ENCODE assay signal across 22 cellular contexts in genomic region chr4:75985116-75985515, GRCh38. TPM values are rescaled to one million over a fixed set of nuclear protein-coding genes. Genes with fewer than 3 reads are reported as not detected.
A peak's percentile ranks its signal among the peaks of the same experiment; 100 is the strongest.
DNase-seq lines count a peak whose midpoint lies in the region; FAIRE-seq and TF ChIP-seq lines count a peak whose summit lies in the region.
"Had no signal": no experiment of that assay in that cellular context is flagged by ENCODE, and none has a peak within 500 bp of the region (broad histone marks: within the 10 kb centered on the region; RNA-seq: fewer than 3 reads in every experiment).

No MANE protein-coding gene starts in this region.

- no peaks in the 10 kb centered on the region for H3K27me3 ChIP-seq in BJ (ENCODE audit: control insufficient read depth, insufficient read depth, low read length)
- H3K27me3 ChIP-seq in bronchial epithelial cell (ENCODE audit: control insufficient read depth, insufficient read depth, low read length): no peaks in the 10 kb centered on the region
- no peaks in the 10 kb centered on the region for H3K27me3 ChIP-seq in vagina
- H3K27me3 ChIP-seq: esophagus squamous epithelium, right atrium auricular region, uterus had no signal

- CTCF ChIA-PET in BJ (lab: Yijun Ruan, JAX): interaction anchor here (1.1 kb wide), 1 partner anchor 11 kb away, joined by 4 read pairs; no protein-coding TSS in a partner anchor

- TF ChIP-seq CTCF in BJ (IDR thresholded peaks at IDR 0.05; ENCODE audit: insufficient read depth, low read depth, low read length): no peak
- no peak for TF ChIP-seq CTCF in bronchial epithelial cell (IDR thresholded peaks at IDR 0.05; ENCODE audit: insufficient read depth, low read length, severe bottlenecking)
- no peak for TF ChIP-seq CTCF in vagina (IDR thresholded peaks at IDR 0.05)

- H3K27ac ChIP-seq in vagina (no peak overlapping the region), substantia nigra (ENCODE audit: low read depth, low read length, poor library complexity, severe bottlenecking) (no peak overlapping the region)
- H3K27ac ChIP-seq: esophagus squamous epithelium, right atrium auricular region, uterus had no signal

- intact Hi-C loops in vagina (cut with DNase I): no loop called here
- intact Hi-C loops in cardiac septum (cut with DNase I): no loop called here

- POLR2A ChIA-PET in BJ (lab: Charles Lee): interaction anchor here (0.6 kb wide), 1 partner anchor 261 kb away, joined by 3 read pairs; the partner anchor contains the start of gene USO1

- TF ChIP-seq POLR2A in vagina (IDR thresholded peaks at IDR 0.05): no peak

- peaks cover 2% of the 10 kb centered on the region; the same call in 1 of the 2 replicates for H3K36me3 ChIP-seq in BJ (ENCODE audit: control insufficient read depth, insufficient read depth, low read length)
- H3K36me3 ChIP-seq in bronchial epithelial cell (ENCODE audit: control insufficient read depth, insufficient read depth, low read length): peaks cover 5% of the 10 kb centered on the region
- peaks cover 0 to 13% of the 10 kb centered on the region in 2 donors for H3K36me3 ChIP-seq in vagina
- H3K36me3 ChIP-seq: uterus had no signal

- peak; percentile 39 for DNase-seq in BJ (ENCODE audit: low read depth)
- DNase-seq in M059J (ENCODE audit: low read depth): peak; percentile 77
- DNase-seq in bronchial epithelial cell (ENCODE audit: low read depth): peak; percentile 80
- peak; percentile 54 for DNase-seq in kidney tubule cell (ENCODE audit: low spot score)
- DNase-seq in vagina (ENCODE audit: extremely low spot score in 2 of 2): no peak
- DNase-seq in substantia nigra (lab: John Stamatoyannopoulos, UW): no peak
- DNase-seq in cardiac septum (ENCODE audit: low spot score): no peak
- DNase-seq in KG1 (lab: John Stamatoyannopoulos, UW): no peak
- DNase-seq: activated CD8-positive, alpha-beta memory T cell treated with anti-CD3 and anti-CD28 coated beads for 24 hours; activated naive CD4-positive, alpha-beta T cell; esophagus squamous epithelium; left cardiac atrium; naive thymus-derived CD8-positive, alpha-beta T cell; NCI-H1092 treated with DMSO at 0.1 percent for 48 hours; NCI-H524 treated with DMSO at 0.1 percent for 48 hours; stimulated activated CD4-positive, alpha-beta T cell treated with anti-CD3 and anti-CD28 coated beads, Interleukin-4, amount 100 ng/mL, for 24 hours; uterus had no signal

- H3K4me1 ChIP-seq in vagina: peaks cover 26% of the 10 kb centered on the region

- H3K4me3 ChIP-seq in BJ (ENCODE audit: low read depth, low read length) (no peak overlapping the region), bronchial epithelial cell (ENCODE audit: low read depth, low read length) (no peak overlapping the region), vagina (no peak overlapping the region)
- H3K4me3 ChIP-seq: esophagus squamous epithelium, right atrium auricular region, uterus had no signal

- H3K9me3 ChIP-seq in vagina: no peaks in the 10 kb centered on the region
- H3K9me3 ChIP-seq: esophagus squamous epithelium, right atrium auricular region, uterus had no signal

- FAIRE-seq in bronchial epithelial cell (lab: Jason Lieb, UNC): no peak
- FAIRE-seq: TTC549 had no signal

RNA-seq across cellular contexts. Expression of gene SDAD1, which starts 5.6 kb away (rescaled TPM):
- polyA plus RNA-seq in BJ (2011; rRNA removed): 14.1 and 23.7 TPM in 2 replicates
- 10.8 and 11.3 TPM in 2 replicates for polyA minus RNA-seq in BJ (2011; rRNA and poly(A)+ RNA removed)
- 15.6 and 20.2 TPM in 2 replicates for total RNA-seq in M059J (2014; rRNA removed; shearing (Covaris generic))
- total RNA-seq in bronchial epithelial cell (21.8 and 30.3 TPM in 2 replicates), vagina (27.5 TPM), cardiac septum (24.1 TPM)

RNA-seq across cellular contexts. Expression of gene CXCL9, which starts 22.2 kb away (rescaled TPM):
- not detected in 2 replicates for polyA plus RNA-seq in BJ (2011; rRNA removed)
- polyA minus RNA-seq in BJ (2011; rRNA and poly(A)+ RNA removed): not detected in 2 replicates
- total RNA-seq in M059J (2014; rRNA removed; shearing (Covaris generic)): not detected in 2 replicates
- total RNA-seq in bronchial epithelial cell: not detected in 2 replicates
- 0.74 TPM for total RNA-seq in vagina
- total RNA-seq in cardiac septum: 0.70 TPM
- total RNA-seq: chondrocyte; G401; HT-29; naive thymus-derived CD8-positive, alpha-beta T cell had no signal
- polyA plus RNA-seq: naive thymus-derived CD8-positive, alpha-beta T cell had no signal

RNA-seq across cellular contexts. Expression of gene CXCL10, which starts 38.2 kb away (rescaled TPM):
- not detected in 2 replicates for polyA plus RNA-seq in BJ (2011; rRNA removed)
- polyA minus RNA-seq in BJ (2011; rRNA and poly(A)+ RNA removed): not detected in 2 replicates
- total RNA-seq in M059J (2014; rRNA removed; shearing (Covaris generic)): 1.1 and 5.4 TPM in 2 replicates
- 0.13 TPM in 1 of 2 replicates, not detected in the other for total RNA-seq in bronchial epithelial cell
- total RNA-seq in vagina: 1.7 TPM
- 2.3 TPM for total RNA-seq in cardiac septum
- total RNA-seq: chondrocyte; G401; naive thymus-derived CD8-positive, alpha-beta T cell had no signal
- polyA plus RNA-seq: naive thymus-derived CD8-positive, alpha-beta T cell had no signal

RNA-seq across cellular contexts. Expression of gene NAAA, which starts 44.3 kb away (rescaled TPM):
- polyA plus RNA-seq in BJ (2011; rRNA removed): 24.3 and 26.0 TPM in 2 replicates
- 8.3 and 13.1 TPM in 2 replicates for polyA minus RNA-seq in BJ (2011; rRNA and poly(A)+ RNA removed)
- total RNA-seq in M059J (2014; rRNA removed; shearing (Covaris generic)): 0.25 and 15.2 TPM in 2 replicates
- total RNA-seq in bronchial epithelial cell (13.4 and 26.9 TPM in 2 replicates), vagina (110 TPM), cardiac septum (15.2 TPM)

RNA-seq across cellular contexts. Expression of gene CXCL11, which starts 50.8 kb away (rescaled TPM):
- not detected in 2 replicates for polyA plus RNA-seq in BJ (2011; rRNA removed)
- not detected in 2 replicates for polyA minus RNA-seq in BJ (2011; rRNA and poly(A)+ RNA removed)
- 0.37 and 0.74 TPM in 2 replicates for total RNA-seq in M059J (2014; rRNA removed; shearing (Covaris generic))
- not detected in 2 replicates for total RNA-seq in bronchial epithelial cell
- total RNA-seq in vagina: not detected
- total RNA-seq in cardiac septum: 0.32 TPM
- total RNA-seq: chondrocyte; G401; naive thymus-derived CD8-positive, alpha-beta T cell; right atrium auricular region had no signal
- polyA plus RNA-seq: naive thymus-derived CD8-positive, alpha-beta T cell had no signal

Comparison
In these comparisons a context has a peak if more than half of its experiments do, and no peak if none do; other contexts are left out.
1. DNase-seq: peak in BJ (single experiment), M059J (single experiment), bronchial epithelial cell (single experiment) and kidney tubule cell (single experiment); none in vagina (0 of 2), substantia nigra (0 of 49), cardiac septum (single experiment) and KG1 (single experiment).